Comparison of ENCODE assay signal across 34 cellular contexts in the genomic region with DNA sequence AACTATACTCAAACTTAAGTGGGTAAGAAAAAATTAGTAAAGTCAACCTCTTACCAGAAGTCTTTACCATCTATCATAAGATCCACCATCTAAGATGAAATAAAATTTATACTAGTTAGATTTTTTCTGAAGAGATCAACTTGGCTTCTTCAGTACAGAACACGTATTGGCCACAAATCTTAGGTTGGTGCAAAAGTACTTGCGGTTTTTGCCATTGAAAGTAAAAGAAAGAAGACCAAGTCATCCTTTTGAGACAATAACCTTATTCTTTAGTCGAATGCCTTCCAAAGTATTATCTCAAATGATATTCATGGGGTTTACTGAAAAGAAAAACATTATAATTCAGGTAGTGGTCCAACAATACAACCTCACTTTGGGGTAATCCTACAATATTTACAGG.
"Had no signal": no experiment of that assay in that cellular context is flagged by ENCODE, and none has a peak within 500 bp of the region (broad histone marks: within the 10 kb centered on the region; RNA-seq: fewer than 3 reads in every experiment).

No MANE protein-coding gene starts in this region.

- H3K36me3 ChIP-seq: MG63 had no signal

- DNase-seq: Kasumi-1, MG63, MM.1S, NCI-H1048, NCI-H1092, NCI-H1092 treated with DMSO at 0.1 percent for 48 hours, NCI-H1105, NCI-H1105 treated with DMSO at 0.1 percent for 48 hours, NCI-H1417, NCI-H1417 treated with DMSO at 0.1 percent for 48 hours, NCI-H1436, NCI-H1436 treated with DMSO at 0.1 percent for 48 hours, NCI-H146, NCI-H1694, NCI-H1694 treated with DMSO at 0.1 percent for 48 hours, NCI-H187, NCI-H187 treated with DMSO at 0.1 percent for 48 hours, NCI-H1930, NCI-H2029, NCI-H2029 treated with DMSO at 0.1 percent for 48 hours, NCI-H2081, NCI-H2081 treated with DMSO at 0.1 percent for 48 hours, NCI-H2107, NCI-H2171, NCI-H2171 treated with DMSO at 0.1 percent for 48 hours, NCI-H2227 treated with DMSO at 0.1 percent for 48 hours, NCI-H226, NCI-H345, NCI-H446, NCI-H446 treated with DMSO at 0.1 percent for 48 hours, NCI-H510A, NCI-H510A treated with DMSO at 0.1 percent for 48 hours, NCI-H524, NCI-H524 treated with DMSO at 0.1 percent for 48 hours had no signal

- H3K27me3 ChIP-seq: MG63 had no signal

- H3K4me3 ChIP-seq: MG63 had no signal
